In genomic region chr11:69941546-69942332, GRCh38 we compare ENCODE assay signal across 15 cellular contexts.
"Had no signal": no experiment of that assay in that cellular context is flagged by ENCODE, and none has a peak within 500 bp of the region (broad histone marks: within the 10 kb centered on the region; RNA-seq: fewer than 3 reads in every experiment).

No MANE protein-coding gene starts in this region.

- ATAC-seq: activated naive CD8-positive, alpha-beta T cell treated with anti-CD3 and anti-CD28 coated beads, Interleukin-2, amount 50 U/mL, for 24 hours had no signal

- H3K4me1 Mint-ChIP-seq: activated naive CD8-positive, alpha-beta T cell treated with anti-CD3 and anti-CD28 coated beads, Interleukin-2, amount 50 U/mL, for 24 hours; naive B cell had no signal

- H3K27ac ChIP-seq: neural progenitor cell, ovary, SK-N-MC, skin epidermis, transverse colon had no signal

- H3K9me3 Mint-ChIP-seq: activated naive CD8-positive, alpha-beta T cell treated with anti-CD3 and anti-CD28 coated beads, Interleukin-2, amount 50 U/mL, for 24 hours; neural progenitor cell had no signal

- DNase-seq: activated CD4-positive, alpha-beta T cell treated with anti-CD3 and anti-CD28 coated beads, Interleukin-2, amount 50 U/mL, for 1 hour; activated CD8-positive, alpha-beta memory T cell treated with anti-CD3 and anti-CD28 coated beads for 24 hours; activated gamma-delta T cell treated with Interleukin-2 at 50 U/mL for 16 hours; activated naive CD8-positive, alpha-beta T cell treated with anti-CD3 and anti-CD28 coated beads, Interleukin-2, amount 50 U/mL, for 24 hours; erythroblast; hypothalamus; mammary epithelial cell; naive B cell; ovary; stimulated activated CD4-positive, alpha-beta T cell treated with anti-CD3 and anti-CD28 coated beads, Interleukin-4, amount 100 ng/mL, for 24 hours; stimulated activated naive CD4-positive, alpha-beta T cell; transverse colon had no signal

- H3K36me3 Mint-ChIP-seq: naive B cell, neural progenitor cell had no signal

- H3K4me3 ChIP-seq: neural progenitor cell, ovary, SK-N-MC, skin epidermis, transverse colon had no signal

- H3K4me1 ChIP-seq: neural progenitor cell had no signal

- H3K27ac Mint-ChIP-seq: activated naive CD8-positive, alpha-beta T cell treated with anti-CD3 and anti-CD28 coated beads, Interleukin-2, amount 50 U/mL, for 24 hours; naive B cell had no signal

- H3K4me3 Mint-ChIP-seq: activated naive CD8-positive, alpha-beta T cell treated with anti-CD3 and anti-CD28 coated beads, Interleukin-2, amount 50 U/mL, for 24 hours; naive B cell; neural progenitor cell had no signal

- H3K36me3 ChIP-seq: neural progenitor cell, ovary, transverse colon had no signal

- H3K9me3 ChIP-seq: ovary, transverse colon had no signal

- H3K27me3 ChIP-seq: neural progenitor cell, ovary had no signal
